1 cellular context compared by ENCODE assay signal in the genomic region with DNA sequence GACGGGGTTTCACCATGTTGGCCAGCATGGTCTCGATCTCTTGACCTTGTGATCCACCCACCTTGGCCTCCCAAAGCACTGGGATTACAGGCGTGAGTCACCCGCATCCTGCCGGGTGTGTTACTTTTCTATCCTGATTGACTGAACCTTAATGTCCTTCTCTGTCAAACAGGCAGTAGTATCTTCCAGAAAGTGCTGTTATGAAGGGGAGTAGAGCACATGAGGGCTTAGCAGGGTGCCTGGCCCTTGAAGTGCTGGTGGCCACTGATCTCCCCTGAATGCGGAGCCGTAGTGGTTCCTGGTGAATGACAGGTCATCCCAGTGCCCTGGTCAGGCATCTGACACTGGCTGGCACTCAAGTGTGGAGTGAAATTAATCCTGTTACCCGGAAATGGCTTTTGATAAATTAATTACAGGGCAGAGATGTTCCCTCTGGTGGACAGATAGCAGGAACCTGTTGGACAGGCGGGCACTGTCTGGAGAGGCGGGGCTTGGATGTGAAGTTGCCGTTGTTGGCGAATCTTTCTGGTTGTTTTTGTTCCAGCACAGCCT.
TF ChIP-seq lines count a peak whose summit lies in the region.

No MANE protein-coding gene starts in this region.

TF ChIP-seq in HepG2, 621 proteins besides CTCF, POLR2A, EP300 and RAD21 (continued from another document):
- TF ChIP-seq, protein P1, sequence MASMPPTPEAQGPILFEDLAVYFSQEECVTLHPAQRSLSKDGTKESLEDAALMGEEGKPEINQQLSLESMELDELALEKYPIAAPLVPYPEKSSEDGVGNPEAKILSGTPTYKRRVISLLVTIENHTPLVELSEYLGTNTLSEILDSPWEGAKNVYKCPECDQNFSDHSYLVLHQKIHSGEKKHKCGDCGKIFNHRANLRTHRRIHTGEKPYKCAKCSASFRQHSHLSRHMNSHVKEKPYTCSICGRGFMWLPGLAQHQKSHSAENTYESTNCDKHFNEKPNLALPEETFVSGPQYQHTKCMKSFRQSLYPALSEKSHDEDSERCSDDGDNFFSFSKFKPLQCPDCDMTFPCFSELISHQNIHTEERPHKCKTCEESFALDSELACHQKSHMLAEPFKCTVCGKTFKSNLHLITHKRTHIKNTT (CRISPR knock-in tag; IDR thresholded peaks at IDR 0.05): no peak
- TF ChIP-seq, protein P2, sequence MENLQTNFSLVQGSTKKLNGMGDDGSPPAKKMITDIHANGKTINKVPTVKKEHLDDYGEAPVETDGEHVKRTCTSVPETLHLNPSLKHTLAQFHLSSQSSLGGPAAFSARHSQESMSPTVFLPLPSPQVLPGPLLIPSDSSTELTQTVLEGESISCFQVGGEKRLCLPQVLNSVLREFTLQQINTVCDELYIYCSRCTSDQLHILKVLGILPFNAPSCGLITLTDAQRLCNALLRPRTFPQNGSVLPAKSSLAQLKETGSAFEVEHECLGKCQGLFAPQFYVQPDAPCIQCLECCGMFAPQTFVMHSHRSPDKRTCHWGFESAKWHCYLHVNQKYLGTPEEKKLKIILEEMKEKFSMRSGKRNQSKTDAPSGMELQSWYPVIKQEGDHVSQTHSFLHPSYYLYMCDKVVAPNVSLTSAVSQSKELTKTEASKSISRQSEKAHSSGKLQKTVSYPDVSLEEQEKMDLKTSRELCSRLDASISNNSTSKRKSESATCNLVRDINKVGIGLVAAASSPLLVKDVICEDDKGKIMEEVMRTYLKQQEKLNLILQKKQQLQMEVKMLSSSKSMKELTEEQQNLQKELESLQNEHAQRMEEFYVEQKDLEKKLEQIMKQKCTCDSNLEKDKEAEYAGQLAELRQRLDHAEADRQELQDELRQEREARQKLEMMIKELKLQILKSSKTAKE (CRISPR knock-in tag; IDR thresholded peaks at IDR 0.05; ENCODE audit: borderline replicate concordance): no peak
- TF ChIP-seq, protein P3, sequence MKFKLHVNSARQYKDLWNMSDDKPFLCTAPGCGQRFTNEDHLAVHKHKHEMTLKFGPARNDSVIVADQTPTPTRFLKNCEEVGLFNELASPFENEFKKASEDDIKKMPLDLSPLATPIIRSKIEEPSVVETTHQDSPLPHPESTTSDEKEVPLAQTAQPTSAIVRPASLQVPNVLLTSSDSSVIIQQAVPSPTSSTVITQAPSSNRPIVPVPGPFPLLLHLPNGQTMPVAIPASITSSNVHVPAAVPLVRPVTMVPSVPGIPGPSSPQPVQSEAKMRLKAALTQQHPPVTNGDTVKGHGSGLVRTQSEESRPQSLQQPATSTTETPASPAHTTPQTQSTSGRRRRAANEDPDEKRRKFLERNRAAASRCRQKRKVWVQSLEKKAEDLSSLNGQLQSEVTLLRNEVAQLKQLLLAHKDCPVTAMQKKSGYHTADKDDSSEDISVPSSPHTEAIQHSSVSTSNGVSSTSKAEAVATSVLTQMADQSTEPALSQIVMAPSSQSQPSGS (CRISPR knock-in tag; IDR thresholded peaks at IDR 0.05): no peak
- TF ChIP-seq ZNF543 (CRISPR knock-in tag; IDR thresholded peaks at IDR 0.05) (no peak), KLF11 (CRISPR knock-in tag; IDR thresholded peaks at IDR 0.05) (no peak), ZNF101 (CRISPR knock-in tag; IDR thresholded peaks at IDR 0.05; ENCODE audit: borderline replicate concordance, low read depth) (no peak)
